Comparison of ENCODE assay signal across 10 cellular contexts in genomic region chr17:66494023-66494803, GRCh38.
DNase-seq lines count a peak whose midpoint lies in the region; ATAC-seq and TF ChIP-seq lines count a peak whose summit lies in the region.
"Had no signal": no experiment of that assay in that cellular context is flagged by ENCODE, and none has a peak within 500 bp of the region (broad histone marks: within the 10 kb centered on the region; RNA-seq: fewer than 3 reads in every experiment).

No MANE protein-coding gene starts in this region.

- H3K4me1 ChIP-seq in right lobe of liver (peaks cover 0 to 29% (median 0%) of the 10 kb centered on the region in 4 donors), body of pancreas (peaks cover 3% of the 10 kb centered on the region)
- no peaks in the 10 kb centered on the region for H3K4me1 ChIP-seq in effector memory CD4-positive, alpha-beta T cell (ENCODE audit: control insufficient read depth, insufficient read depth, low read length, poor library complexity, severe bottlenecking)

- TF ChIP-seq POLR2A in right lobe of liver (IDR thresholded peaks at IDR 0.05) (no peak), body of pancreas (IDR thresholded peaks at IDR 0.05) (no peak)

- H3K27ac ChIP-seq in right lobe of liver (no peak overlapping the region), body of pancreas (no peak overlapping the region)
- no peak overlapping the region for H3K27ac ChIP-seq in effector memory CD4-positive, alpha-beta T cell (ENCODE audit: insufficient read depth, low read length, poor library complexity, severe bottlenecking)
- H3K27ac ChIP-seq: thyroid gland had no signal

- no peaks in the 10 kb centered on the region for H3K9me3 ChIP-seq in right lobe of liver
- no peaks in the 10 kb centered on the region for H3K9me3 ChIP-seq in body of pancreas
- H3K9me3 ChIP-seq in effector memory CD4-positive, alpha-beta T cell (ENCODE audit: control insufficient read depth, low read length) = no peaks in the 10 kb centered on the region
- H3K9me3 ChIP-seq: thyroid gland had no signal

- ATAC-seq in right lobe of liver (peak; percentile 29 to 64 (median 38)), body of pancreas (no peak)

- no peaks in the 10 kb centered on the region for H3K27me3 Mint-ChIP-seq in activated naive CD8-positive, alpha-beta T cell

- no peak overlapping the region for H3K4me3 ChIP-seq in right lobe of liver
- H3K4me3 ChIP-seq in body of pancreas = no peak overlapping the region
- no peak overlapping the region for H3K4me3 ChIP-seq in effector memory CD4-positive, alpha-beta T cell (ENCODE audit: insufficient read depth, low read depth, low read length, poor library complexity, severe bottlenecking)
- H3K4me3 ChIP-seq: thyroid gland had no signal

- H3K36me3 Mint-ChIP-seq in activated naive CD8-positive, alpha-beta T cell = peaks cover 7% of the 10 kb centered on the region

- H3K4me3 Mint-ChIP-seq in activated naive CD8-positive, alpha-beta T cell = peak overlapping the region; percentile 40

- H3K27ac Mint-ChIP-seq in activated naive CD8-positive, alpha-beta T cell = peak overlapping the region; percentile 86

- no peaks in the 10 kb centered on the region for H3K9me3 Mint-ChIP-seq in activated naive CD8-positive, alpha-beta T cell (ENCODE audit: low read depth)

- intact Hi-C loops in right lobe of liver (cut with DNase I) = no loop called here
- intact Hi-C loops in body of pancreas (cut with DNase I) = no loop called here

- H3K4me1 Mint-ChIP-seq in activated naive CD8-positive, alpha-beta T cell (ENCODE audit: low read depth) = peaks cover 63% of the 10 kb centered on the region

- TF ChIP-seq CTCF in right lobe of liver (IDR thresholded peaks at IDR 0.05) (no peak), body of pancreas (IDR thresholded peaks at IDR 0.05) (no peak)

- H3K36me3 ChIP-seq in right lobe of liver (no peaks in the 10 kb centered on the region), body of pancreas (replicated peaks in 1 of 2; ENCODE audit: insufficient read depth in 1 of 2, low read depth in 2 of 2) (no peaks in the 10 kb centered on the region)
- peaks cover 5% of the 10 kb centered on the region for H3K36me3 ChIP-seq in effector memory CD4-positive, alpha-beta T cell (ENCODE audit: control insufficient read depth, insufficient read depth, low read length)
- H3K36me3 ChIP-seq: thyroid gland had no signal

- WGBS in right lobe of liver (ENCODE audit: insufficient coverage, low coverage, low lambda C conversion rate, missing lambda C conversion rate) = 75% methylated on average over 3 of the region's 5 CpGs
- WGBS in body of pancreas, 2 donors = 77 to 85% methylated on average over 5 of the region's 5 CpGs

- DNase-seq in DMS 273 treated with DMSO at 0.1 percent for 48 hours (lab: John Stamatoyannopoulos, UW) (peak; percentile 19), LHCN-M2 (ENCODE audit: low read depth) (peak; percentile 97), right lobe of liver (no peak), body of pancreas (no peak), NCI-H774 (lab: John Stamatoyannopoulos, UW) (no peak)
- DNase-seq in NK-92 treated with Interleukin-12 subunit alpha and Interleukin-12 subunit beta, amount 100 ng/mL, for 24 hours (lab: John Stamatoyannopoulos, UW) = no peak
- no peak for DNase-seq in effector memory CD4-positive, alpha-beta T cell
- DNase-seq: activated CD8-positive, alpha-beta memory T cell treated with anti-CD3 and anti-CD28 coated beads for 24 hours; thyroid gland had no signal

- no peaks in the 10 kb centered on the region for H3K27me3 ChIP-seq in right lobe of liver
- H3K27me3 ChIP-seq in body of pancreas = no peaks in the 10 kb centered on the region
- H3K27me3 ChIP-seq in effector memory CD4-positive, alpha-beta T cell (replicated peaks; ENCODE audit: control insufficient read depth, insufficient read depth, low read length, poor library complexity, severe bottlenecking) = no peaks in the 10 kb centered on the region
- H3K27me3 ChIP-seq: thyroid gland had no signal

Comparison
In these comparisons a context has a peak if more than half of its experiments do, and no peak if none do; other contexts are left out.
1. DNase-seq: peak in DMS 273 treated with DMSO at 0.1 percent for 48 hours (single experiment) and LHCN-M2 (single experiment); none in right lobe of liver (0 of 3), body of pancreas (0 of 4), NK-92 treated with Interleukin-12 subunit alpha and Interleukin-12 subunit beta, amount 100 ng/mL, for 24 hours (single experiment), effector memory CD4-positive, alpha-beta T cell (0 of 3) and NCI-H774 (single experiment).